Comparison of ENCODE assay signal across 9 cellular contexts in the genomic region with DNA sequence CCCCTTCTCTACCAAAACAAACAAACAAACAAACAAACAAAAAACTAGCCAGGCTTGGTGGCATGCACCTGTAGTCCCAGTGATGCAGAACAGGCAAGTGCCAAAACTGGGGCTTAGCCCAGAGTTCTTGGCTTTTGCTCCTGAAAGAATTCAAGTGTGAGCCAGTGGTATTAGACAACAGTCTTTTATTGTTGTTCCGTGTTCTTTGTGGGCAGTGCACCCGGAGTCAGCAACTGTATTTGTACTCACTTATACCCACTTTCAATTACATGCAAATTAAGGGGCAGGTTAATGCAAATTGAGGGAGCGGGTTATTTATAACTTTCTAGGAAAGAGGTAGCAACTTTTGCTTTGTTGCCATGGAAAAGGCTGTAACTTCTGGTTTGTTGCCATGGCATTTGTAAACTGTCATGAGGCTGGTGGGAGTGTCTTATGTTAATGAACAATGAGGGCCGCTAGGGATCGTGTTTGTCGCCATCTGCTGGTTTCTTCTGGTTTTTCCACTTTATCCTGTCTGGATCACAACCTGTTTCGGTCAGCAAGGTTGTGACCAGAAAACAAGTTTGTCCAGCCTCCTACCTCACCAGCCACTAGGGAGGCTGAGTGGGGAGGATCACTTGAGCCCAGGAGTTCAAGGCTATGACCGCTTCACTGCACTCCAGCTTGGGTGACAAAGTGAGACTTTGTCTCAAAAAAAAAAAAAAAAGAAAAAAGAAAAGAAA.
DNase-seq lines count a peak whose midpoint lies in the region; ATAC-seq, FAIRE-seq and TF ChIP-seq lines count a peak whose summit lies in the region.
"Had no signal": no experiment of that assay in that cellular context is flagged by ENCODE, and none has a peak within 500 bp of the region (broad histone marks: within the 10 kb centered on the region; RNA-seq: fewer than 3 reads in every experiment).

No MANE protein-coding gene starts in this region.

- no peak for TF ChIP-seq EP300 in K562 (IDR thresholded peaks at IDR 0.05; ENCODE audit: low read length)

- H3K9me3 ChIP-seq in K562 (replicated peaks; ENCODE audit: control insufficient read depth, insufficient read depth, low read depth, low read length): no peaks in the 10 kb centered on the region
- H3K9me3 ChIP-seq in upper lobe of right lung: no peaks in the 10 kb centered on the region
- H3K9me3 ChIP-seq: BLaER1 had no signal

- POLR2A ChIA-PET in K562 (lab: Yijun Ruan, JAX): no interaction called here

- FAIRE-seq in K562 (lab: Jason Lieb, UNC): peak; percentile 91

- H2AFZ ChIP-seq in K562 (ENCODE audit: low read depth, low read length): no peak overlapping the region

- no peak overlapping the region for H3K4me2 ChIP-seq in K562 (ENCODE audit: insufficient read depth, low read length)
- H3K4me2 ChIP-seq: BLaER1 had no signal

- no peaks in the 10 kb centered on the region for H3K79me2 ChIP-seq in K562 (ENCODE audit: control insufficient read depth, insufficient read depth, low read length)

- H3K27me3 ChIP-seq in K562 (ENCODE audit: control insufficient read depth in 2 of 2, insufficient read depth in 2 of 2, low read length in 2 of 2): no peaks in the 10 kb centered on the region
- H3K27me3 ChIP-seq in upper lobe of right lung: no peaks in the 10 kb centered on the region
- H3K27me3 ChIP-seq: BLaER1 had no signal

- TF ChIP-seq CTCF in K562 (IDR thresholded peaks at IDR 0.05 in 2 of 3, conservative IDR thresholded peaks at IDR 0.05 in 1 of 3; ENCODE audit: insufficient read depth in 2 of 3, low read depth in 1 of 3, low read length in 3 of 3) (peak; percentile 54 to 69 (median 60)), upper lobe of right lung (IDR thresholded peaks at IDR 0.05) (peak; percentile 39)

- intact Hi-C loops in K562 (cut with micrococcal nuclease): loop anchor here (5.0 kb wide), 1 partner anchor 146 kb away; no protein-coding TSS in a partner anchor
- intact Hi-C loops in upper lobe of right lung (cut with DNase I): no loop called here

- peak; percentile 1 for DNase-seq in NCI-H1092 treated with DMSO at 0.1 percent for 48 hours (lab: John Stamatoyannopoulos, UW)
- no peak for DNase-seq in NCI-H1092 (lab: John Stamatoyannopoulos, UW)
- peak; percentile 16 for DNase-seq in HPDE6-E6E7 (ENCODE audit: extremely low spot score)
- DNase-seq in RPMI7951 (ENCODE audit: low read depth): peak; percentile 84
- DNase-seq in K562 (ENCODE audit: extremely low read depth in 1 of 4, low spot score in 3 of 4): peak; percentile 23 to 61 (median 24)
- DNase-seq in left lobe of liver (ENCODE audit: low spot score): peak; percentile 47
- no peak for DNase-seq in upper lobe of right lung

- no peak overlapping the region for H3K9ac ChIP-seq in K562 (ENCODE audit: insufficient read depth in 1 of 2, low read depth in 2 of 2, low read length in 2 of 2)
- H3K9ac ChIP-seq: BLaER1 had no signal

- in situ Hi-C loops in K562 (cut with MboI): no loop called here

- no TSS peak for BruUV-seq in K562 (replicated peaks; lab: Mats Ljungman, UMichigan)

- no peak for TF ChIP-seq POLR2A in K562 (conservative IDR thresholded peaks at IDR 0.05)

- H3K27ac ChIP-seq in K562 (ENCODE audit: extremely low read depth, low read depth, low read length): no peak overlapping the region
- H3K27ac ChIP-seq in upper lobe of right lung: no peak overlapping the region
- H3K27ac ChIP-seq: BLaER1 had no signal

- TF ChIP-seq RAD21 in K562 (CRISPR knock-in tag; conservative IDR thresholded peaks at IDR 0.05 in 1 of 2, IDR thresholded peaks at IDR 0.05 in 1 of 2): peak; percentile 17 to 41; a peak in 1 of 4 replicates

- CTCF ChIA-PET in K562 (lab: Yijun Ruan, JAX; ENCODE audit: low intra/inter-chr PET ratio): no interaction called here

- H3K4me3 ChIP-seq in K562 (no peak overlapping the region), upper lobe of right lung (no peak overlapping the region)
- H3K4me3 ChIP-seq: BLaER1 had no signal

- ATAC-seq in GM19463 (IDR thresholded peaks at IDR 0.05; ENCODE audit: unreplicated experiment): peak; percentile 85
- peak; percentile 97 for ATAC-seq in K562
- ATAC-seq in left lobe of liver: peak; percentile 88
- ATAC-seq in upper lobe of right lung: peak; percentile 79

- no peaks in the 10 kb centered on the region for H4K20me1 ChIP-seq in K562 (replicated peaks; ENCODE audit: control insufficient read depth, insufficient read depth, low read length)
- H4K20me1 ChIP-seq: BLaER1 had no signal

- no peaks in the 10 kb centered on the region for H3K36me3 ChIP-seq in K562 (ENCODE audit: control insufficient read depth, insufficient read depth, low read length)
- H3K36me3 ChIP-seq in upper lobe of right lung: no peaks in the 10 kb centered on the region
- H3K36me3 ChIP-seq: BLaER1 had no signal

- H3K9me1 ChIP-seq in K562 (ENCODE audit: control insufficient read depth, insufficient read depth, low read length): no peaks in the 10 kb centered on the region

- 4% methylated on average over 7 of the region's 8 CpGs for WGBS in K562 (ENCODE audit: insufficient coverage, low coverage, missing lambda C conversion rate)

- no peaks in the 10 kb centered on the region for H3K4me1 ChIP-seq in K562 (replicated peaks in 1 of 2; ENCODE audit: control insufficient read depth in 2 of 2, insufficient read depth in 2 of 2, low read length in 2 of 2)
- H3K4me1 ChIP-seq in upper lobe of right lung: no peaks in the 10 kb centered on the region
- H3K4me1 ChIP-seq: BLaER1 had no signal

TF ChIP-seq in K562, 482 proteins besides CTCF, POLR2A, EP300 and RAD21 (continues in another document):
- TF ChIP-seq SMC3 (conservative IDR thresholded peaks at IDR 0.05; ENCODE audit: insufficient read depth, low read depth, low read length): 0 out of 2 replicates have a peak, but pooled peaks have one; percentile 15
- TF ChIP-seq BMI1 (IDR thresholded peaks at IDR 0.05; ENCODE audit: low read length): peak; percentile 79
- TF ChIP-seq, protein P1, sequence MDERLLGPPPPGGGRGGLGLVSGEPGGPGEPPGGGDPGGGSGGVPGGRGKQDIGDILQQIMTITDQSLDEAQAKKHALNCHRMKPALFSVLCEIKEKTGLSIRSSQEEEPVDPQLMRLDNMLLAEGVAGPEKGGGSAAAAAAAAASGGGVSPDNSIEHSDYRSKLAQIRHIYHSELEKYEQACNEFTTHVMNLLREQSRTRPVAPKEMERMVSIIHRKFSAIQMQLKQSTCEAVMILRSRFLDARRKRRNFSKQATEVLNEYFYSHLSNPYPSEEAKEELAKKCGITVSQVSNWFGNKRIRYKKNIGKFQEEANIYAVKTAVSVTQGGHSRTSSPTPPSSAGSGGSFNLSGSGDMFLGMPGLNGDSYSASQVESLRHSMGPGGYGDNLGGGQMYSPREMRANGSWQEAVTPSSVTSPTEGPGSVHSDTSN (CRISPR knock-in tag; IDR thresholded peaks at IDR 0.05; ENCODE audit: low read depth): no peak
- TF ChIP-seq, protein P1 (tag; conservative IDR thresholded peaks at IDR 0.05; ENCODE audit: low read depth): peak; percentile 81
- peak; percentile 47 for TF ChIP-seq MEIS2 (IDR thresholded peaks at IDR 0.05; ENCODE audit: partially characterized antibody)
- TF ChIP-seq RFX1 (IDR thresholded peaks at IDR 0.05): peak; percentile 94
- TF ChIP-seq KDM2B (CRISPR knock-in tag; IDR thresholded peaks at IDR 0.05): no peak
- 0 out of 2 replicates have a peak, but pooled peaks have one; percentile 65 for TF ChIP-seq MEF2A (IDR thresholded peaks at IDR 0.05; ENCODE audit: control insufficient read depth, low read depth, low read length)
- TF ChIP-seq MYNN (IDR thresholded peaks at IDR 0.05): peak; percentile 81
- no peak for TF ChIP-seq MYNN (CRISPR knock-in tag; IDR thresholded peaks at IDR 0.05)
- 0 out of 2 replicates have a peak, but pooled peaks have one; percentile 25 for TF ChIP-seq MEF2D (tag; conservative IDR thresholded peaks at IDR 0.05; ENCODE audit: low read depth)

Comparison
In these comparisons a context has a peak if more than half of its experiments do, and no peak if none do; other contexts are left out.
1. DNase-seq: peak in NCI-H1092 treated with DMSO at 0.1 percent for 48 hours (single experiment), HPDE6-E6E7 (single experiment), RPMI7951 (single experiment), K562 (4 of 4) and left lobe of liver (single experiment); none in NCI-H1092 (single experiment) and upper lobe of right lung (single experiment).
2. Peak in every context shown above with its lines, with median percentiles within 50 percentile points of each other: ATAC-seq.